21 cellular contexts compared by ENCODE assay signal in the genomic region with DNA sequence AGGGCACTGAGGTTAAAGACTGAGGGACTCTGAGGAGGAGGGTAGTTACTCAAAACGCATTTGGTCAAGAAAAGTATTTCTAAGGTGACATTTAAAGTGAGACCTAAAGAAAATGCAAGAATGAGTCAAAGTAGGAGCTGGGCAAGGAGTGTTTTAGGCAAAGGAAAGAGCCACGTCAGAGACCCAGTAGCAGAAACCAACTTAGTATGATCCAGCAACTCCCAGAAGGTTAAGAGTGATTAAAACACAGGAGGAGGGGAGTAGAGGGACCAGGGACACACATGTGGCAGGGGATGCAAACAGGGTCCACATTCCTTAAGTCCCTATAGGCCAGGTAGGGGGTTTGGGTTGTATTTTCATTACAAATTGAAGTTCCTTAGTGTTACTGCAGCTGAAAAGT. TPM values are rescaled to one million over a fixed set of nuclear protein-coding genes. Genes with fewer than 3 reads are reported as not detected.
DNase-seq lines count a peak whose midpoint lies in the region; ATAC-seq, FAIRE-seq and TF ChIP-seq lines count a peak whose summit lies in the region.
"Had no signal": no experiment of that assay in that cellular context is flagged by ENCODE, and none has a peak within 500 bp of the region (broad histone marks: within the 10 kb centered on the region; RNA-seq: fewer than 3 reads in every experiment).

No MANE protein-coding gene starts in this region.

- H2BK20ac ChIP-seq in H1 (ENCODE audit: low read length): no peak overlapping the region

- H4K20me1 ChIP-seq in H1 (replicated peaks in 1 of 2; ENCODE audit: control insufficient read depth in 1 of 2, insufficient read depth in 2 of 2, low read length in 2 of 2): peaks cover 0 to 2% of the 10 kb centered on the region in 2 experiments
- peaks cover 29% of the 10 kb centered on the region for H4K20me1 ChIP-seq in neural progenitor cell (ENCODE audit: low read depth)

- no peaks in the 10 kb centered on the region for H3K79me1 ChIP-seq in H1 (ENCODE audit: low read depth, low read length)

- no peak overlapping the region for H2BK120ac ChIP-seq in H1 (replicated peaks; ENCODE audit: low read depth, low read length)

- H3K27ac ChIP-seq in H1 (ENCODE audit: low read depth, low read length) (no peak overlapping the region), neural progenitor cell (peak overlapping the region; percentile 97)
- H3K27ac ChIP-seq: PC-9 had no signal

- H3K4me3 ChIP-seq in H1 (ENCODE audit: extremely low read depth in 1 of 4, insufficient read depth in 2 of 4, low read depth in 3 of 4, low read length in 4 of 4) (no peak overlapping the region), neural progenitor cell (no peak overlapping the region)
- H3K4me3 ChIP-seq: MG63, PC-9 had no signal

- H3K36me3 Mint-ChIP-seq in neural progenitor cell: peaks cover 6% of the 10 kb centered on the region
- no peaks in the 10 kb centered on the region for H3K36me3 Mint-ChIP-seq in activated naive CD8-positive, alpha-beta T cell treated with anti-CD3 and anti-CD28 coated beads, Interleukin-2, amount 50 U/mL, for 24 hours (ENCODE audit: low read depth)
- H3K36me3 Mint-ChIP-seq: CD14-positive monocyte had no signal

- no peak overlapping the region for H3K23ac ChIP-seq in H1 (ENCODE audit: insufficient read length)

- H3K4me3 Mint-ChIP-seq in neural progenitor cell: no peak overlapping the region
- H3K4me3 Mint-ChIP-seq in activated naive CD8-positive, alpha-beta T cell treated with anti-CD3 and anti-CD28 coated beads, Interleukin-2, amount 50 U/mL, for 24 hours: no peak overlapping the region
- H3K4me3 Mint-ChIP-seq: CD14-positive monocyte had no signal

- H2AFZ ChIP-seq in H1 (ENCODE audit: low read length) (no peak overlapping the region), neural progenitor cell (replicated peaks) (no peak overlapping the region)
- H2AFZ ChIP-seq: PC-9 had no signal

- H4K5ac ChIP-seq in H1 (ENCODE audit: insufficient read length, low read depth, low read length): no peak overlapping the region

- WGBS in H1 (ENCODE audit: extremely low coverage in 1 of 2, insufficient coverage in 1 of 2, insufficient read length in 1 of 2, insufficient replicate concordance in 2 of 2, low coverage in 1 of 2, low lambda C conversion rate in 2 of 2, missing lambda C conversion rate in 1 of 2), 2 experiments: 21% methylated on average over 2 of the region's 2 CpGs; no CpG with 5 or more reads in 1 of the 2 experiments

- H3K36me3 ChIP-seq in H1 (ENCODE audit: control insufficient read depth in 2 of 4, insufficient read depth in 4 of 4, low read length in 3 of 4): peaks cover 0 to 71% (median 19%) of the 10 kb centered on the region in 4 experiments; a peak in 7 of 8 replicates
- peaks cover 43% of the 10 kb centered on the region for H3K36me3 ChIP-seq in neural progenitor cell
- H3K36me3 ChIP-seq: MG63 had no signal

- H3K27ac Mint-ChIP-seq in neural progenitor cell: no peak overlapping the region
- H3K27ac Mint-ChIP-seq in activated naive CD8-positive, alpha-beta T cell treated with anti-CD3 and anti-CD28 coated beads, Interleukin-2, amount 50 U/mL, for 24 hours: no peak overlapping the region
- H3K27ac Mint-ChIP-seq: CD14-positive monocyte had no signal

- no peak overlapping the region for H3K18ac ChIP-seq in H1 (ENCODE audit: extremely low read depth, low read length)

- H3K27me3 ChIP-seq in H1 (replicated peaks in 1 of 4; ENCODE audit: control insufficient read depth in 3 of 4, extremely low read depth in 1 of 4, insufficient read depth in 3 of 4, low read length in 3 of 4) (no peaks in the 10 kb centered on the region), neural progenitor cell (no peaks in the 10 kb centered on the region)
- H3K27me3 ChIP-seq: MG63 had no signal

- no peak overlapping the region for H2BK5ac ChIP-seq in H1 (ENCODE audit: low read depth, low read length)

- H3K79me2 ChIP-seq in H1 (ENCODE audit: control insufficient read depth in 1 of 2, insufficient read depth in 2 of 2, low read length in 2 of 2) (peaks cover 0 to 20% of the 10 kb centered on the region in 2 experiments; a peak in 2 of 4 replicates), neural progenitor cell (ENCODE audit: low read depth) (peaks cover 85% of the 10 kb centered on the region)

- H3K4me1 Mint-ChIP-seq in neural progenitor cell: peaks cover 51% of the 10 kb centered on the region
- peaks cover 4% of the 10 kb centered on the region for H3K4me1 Mint-ChIP-seq in activated naive CD8-positive, alpha-beta T cell treated with anti-CD3 and anti-CD28 coated beads, Interleukin-2, amount 50 U/mL, for 24 hours
- H3K4me1 Mint-ChIP-seq: CD14-positive monocyte had no signal

- no peaks in the 10 kb centered on the region; the same call in 1 of the 2 replicates for H3K23me2 ChIP-seq in H1 (ENCODE audit: low read depth, low read length)

- CTCF ChIA-PET in H1 (lab: Charles Lee; ENCODE audit: partially characterized antibody): interaction anchor here (0.5 to 2.4 kb wide), 2 partner anchors 98 to 103 kb away, joined by 3 to 10 read pairs; no protein-coding TSS in a partner anchor

- H3K4me2 ChIP-seq in H1 (ENCODE audit: insufficient read depth in 1 of 2, low read depth in 2 of 2, low read length in 2 of 2) (no peak overlapping the region), neural progenitor cell (peak overlapping the region; percentile 73)
- H3K4me2 ChIP-seq: PC-9 had no signal

- no peak for ATAC-seq in activated naive CD8-positive, alpha-beta T cell treated with anti-CD3 and anti-CD28 coated beads, Interleukin-2, amount 50 U/mL, for 24 hours
- no peak for ATAC-seq in HG02642 (IDR thresholded peaks at IDR 0.05; ENCODE audit: poor library complexity, unreplicated experiment)

- FAIRE-seq in GM19239 (lab: Jason Lieb, UNC) (peak; percentile 8), H1 (lab: Jason Lieb, UNC) (peak; percentile 52)

- peaks cover 4 to 15% (median 9%) of the 10 kb centered on the region in 4 experiments; a peak in 5 of 7 replicates for H3K4me1 ChIP-seq in H1 (replicated peaks in 1 of 4; ENCODE audit: control insufficient read depth in 3 of 4, insufficient read depth in 4 of 4, low read length in 3 of 4)
- peaks cover 63% of the 10 kb centered on the region for H3K4me1 ChIP-seq in neural progenitor cell

- no peak for TF ChIP-seq EP300 in H1 (IDR thresholded peaks at IDR 0.05; ENCODE audit: borderline replicate concordance in 1 of 2, low read depth in 2 of 2, low read length in 2 of 2)

- no peak overlapping the region for H4K91ac ChIP-seq in H1 (replicated peaks; ENCODE audit: insufficient read length, low read length)

- no peak overlapping the region for H3K14ac ChIP-seq in H1 (ENCODE audit: insufficient read length)

- H4K8ac ChIP-seq in H1 (ENCODE audit: extremely low read depth, insufficient read depth, low read length): no peak overlapping the region

- H3K9ac ChIP-seq in H1 (replicated peaks in 1 of 4; ENCODE audit: extremely low read depth in 1 of 4, low read depth in 3 of 4, low read length in 3 of 4) (no peak overlapping the region), neural progenitor cell (no peak overlapping the region)

- no peak overlapping the region for H2AK5ac ChIP-seq in H1 (ENCODE audit: low read depth, low read length)

- POLR2A ChIA-PET in H1 (lab: Charles Lee; ENCODE audit: partially characterized antibody): interaction anchor here (1.6 kb wide), 1 partner anchor 13 kb away, joined by 3 read pairs; no protein-coding TSS in a partner anchor

- H2BK12ac ChIP-seq in H1 (ENCODE audit: low read depth, low read length): no peak overlapping the region

- TF ChIP-seq POLR2A in H1 (IDR thresholded peaks at IDR 0.05; ENCODE audit: control extremely low read depth in 1 of 2, low read depth in 2 of 2, low read length in 2 of 2): no peak

- DNase-seq in GM19239 (ENCODE audit: insufficient read length, low spot score): no peak
- peak; percentile 34 for DNase-seq in OCI-M1 (lab: John Stamatoyannopoulos, UW)
- DNase-seq in H1 (ENCODE audit: low read depth in 1 of 2, low spot score in 2 of 2): no peak
- no peak for DNase-seq in neural progenitor cell (ENCODE audit: low spot score)
- no peak for DNase-seq in stimulated activated naive CD4-positive, alpha-beta T cell treated with Interleukin-2 at 50 U/mL for 16 hours (lab: John Stamatoyannopoulos, UW)
- DNase-seq in NCI-H2107 (lab: John Stamatoyannopoulos, UW): no peak
- no peak for DNase-seq in activated naive CD8-positive, alpha-beta T cell treated with anti-CD3 and anti-CD28 coated beads, Interleukin-2, amount 50 U/mL, for 24 hours
- DNase-seq: AML-193, DMS153, EL, GOT3, Karpas-422, MG63, NCI-H1092, NCI-H146, NCI-H2081, NCI-H510A treated with DMSO at 0.1 percent for 48 hours, NCI-H82, PC-9 had no signal

- H3K9me3 ChIP-seq in H1 (ENCODE audit: insufficient read depth in 2 of 2, low read depth in 1 of 2, low read length in 1 of 2) (no peaks in the 10 kb centered on the region), neural progenitor cell (ENCODE audit: low read depth) (no peaks in the 10 kb centered on the region)
- H3K9me3 ChIP-seq: MG63 had no signal

- H3K4ac ChIP-seq in H1 (replicated peaks; ENCODE audit: insufficient read length, low read depth, low read length): no peak overlapping the region

- no peak overlapping the region for H3K56ac ChIP-seq in H1 (replicated peaks; ENCODE audit: insufficient read length, low read depth, low read length)

- TF ChIP-seq CTCF in H1 (IDR thresholded peaks at IDR 0.05; ENCODE audit: control extremely low read depth in 1 of 3, insufficient read depth in 1 of 3, low read depth in 1 of 3, low read length in 3 of 3): no peak
- TF ChIP-seq CTCF in neural progenitor cell (IDR thresholded peaks at IDR 0.05): no peak

- no peaks in the 10 kb centered on the region for H3K9me3 Mint-ChIP-seq in neural progenitor cell
- no peaks in the 10 kb centered on the region for H3K9me3 Mint-ChIP-seq in activated naive CD8-positive, alpha-beta T cell treated with anti-CD3 and anti-CD28 coated beads, Interleukin-2, amount 50 U/mL, for 24 hours

- no peaks in the 10 kb centered on the region for H3K27me3 Mint-ChIP-seq in neural progenitor cell (ENCODE audit: insufficient read depth, low read depth)
- H3K27me3 Mint-ChIP-seq in activated naive CD8-positive, alpha-beta T cell treated with anti-CD3 and anti-CD28 coated beads, Interleukin-2, amount 50 U/mL, for 24 hours: no peaks in the 10 kb centered on the region

- no peak for TF ChIP-seq RAD21 in H1 (IDR thresholded peaks at IDR 0.05 in 1 of 2, conservative IDR thresholded peaks at IDR 0.05 in 1 of 2; ENCODE audit: low read depth in 2 of 2, low read length in 2 of 2)

- H3F3A ChIP-seq in neural progenitor cell (ENCODE audit: low read depth): peaks cover 62% of the 10 kb centered on the region

- H2BK15ac ChIP-seq in H1 (ENCODE audit: low read length): no peak overlapping the region

RNA-seq across cellular contexts. Expression of gene CCDC34, which starts 24.3 kb away (rescaled TPM):
- 21.5 and 24.3 TPM in 2 replicates for total RNA-seq in H1 (2021; fragmentation: NEBNext Ultra II Directional; extraction: Animal tissue kit (Norgen Biotek cat#: 25700))
- 7.7 and 9.1 TPM in 2 replicates for polyA plus RNA-seq in H1 (2011; rRNA removed)
- polyA plus RNA-seq in H1 (2011; cell fraction: cytosol; rRNA removed): 11.6 TPM
- polyA plus RNA-seq in H1 (2011; cell fraction: nucleus; rRNA removed): 9.2 TPM
- polyA plus RNA-seq in H1 (2012, experiment 1 of 2): 12.7 to 28.5 TPM (median 14.3 TPM) in 4 replicates
- polyA plus RNA-seq in H1 (2012, experiment 2 of 2): 4.6 TPM
- polyA plus RNA-seq in H1 (2013, experiment 1 of 2): 48.8 TPM
- polyA plus RNA-seq in H1 (2013, experiment 2 of 2): 47.8 TPM
- 2.5 and 2.8 TPM in 2 replicates for polyA minus RNA-seq in H1 (2011; rRNA and poly(A)+ RNA removed)
- 4.6 TPM for polyA minus RNA-seq in H1 (2011; cell fraction: cytosol; rRNA and poly(A)+ RNA removed)
- 11.5 TPM for polyA minus RNA-seq in H1 (2011; cell fraction: nucleus; rRNA and poly(A)+ RNA removed)
- total RNA-seq in neural progenitor cell (ENCODE audit: low replicate concordance): 15.6 and 30.6 TPM in 2 replicates
